In genomic region chr19:34308381-34309367, GRCh38 we compare ENCODE assay signal across 11 cellular contexts. TPM values are rescaled to one million over a fixed set of nuclear protein-coding genes. Genes with fewer than 3 reads are reported as not detected.
DNase-seq lines count a peak whose midpoint lies in the region; ATAC-seq and TF ChIP-seq lines count a peak whose summit lies in the region.
"Had no signal": no experiment of that assay in that cellular context is flagged by ENCODE, and none has a peak within 500 bp of the region (broad histone marks: within the 10 kb centered on the region; RNA-seq: fewer than 3 reads in every experiment).

No MANE protein-coding gene starts in this region.

- WGBS in liver: 65% methylated on average over 8 of the region's 8 CpGs
- WGBS in trophoblast cell (ENCODE audit: extremely low coverage, insufficient coverage, insufficient read length): no CpG with 5 or more reads among the region's 8 CpGs

- ATAC-seq in stimulated activated naive CD8-positive, alpha-beta T cell treated with anti-CD3 and anti-CD28 coated beads, Interleukin-15, Interleukin-2, amounts not matched to agents 100 U/mL and 50 U/mL, for 24 hours: no peak
- no peak for ATAC-seq in GM19035 (IDR thresholded peaks at IDR 0.05; ENCODE audit: unreplicated experiment)

- TF ChIP-seq RAD21 in liver (IDR thresholded peaks at IDR 0.05): peak in 1 of 2 donors; percentile 14

- no peak overlapping the region for H2AFZ ChIP-seq in trophoblast cell (ENCODE audit: insufficient read depth, low read length, poor library complexity)

- H3K27ac Mint-ChIP-seq in stimulated activated naive CD8-positive, alpha-beta T cell treated with anti-CD3 and anti-CD28 coated beads, Interleukin-15, Interleukin-2, amounts not matched to agents 100 ng/mL and 50 ng/mL, for 24 hours: peak overlapping the region; percentile 81
- peak overlapping the region; percentile 66 for H3K27ac Mint-ChIP-seq in activated naive CD4-positive, alpha-beta T cell treated with anti-CD3 and anti-CD28 coated beads, Interleukin-2, amount 50 U/mL, for 24 hours
- H3K27ac Mint-ChIP-seq in chondrocyte (ENCODE audit: unreplicated experiment): no peak overlapping the region

- H3K9me3 Mint-ChIP-seq in stimulated activated naive CD8-positive, alpha-beta T cell treated with anti-CD3 and anti-CD28 coated beads, Interleukin-15, Interleukin-2, amounts not matched to agents 100 ng/mL and 50 ng/mL, for 24 hours: no peaks in the 10 kb centered on the region
- no peaks in the 10 kb centered on the region for H3K9me3 Mint-ChIP-seq in activated naive CD4-positive, alpha-beta T cell treated with anti-CD3 and anti-CD28 coated beads, Interleukin-2, amount 50 U/mL, for 24 hours
- no peaks in the 10 kb centered on the region for H3K9me3 Mint-ChIP-seq in chondrocyte (ENCODE audit: low read depth)

- DNase-seq in stimulated activated naive CD8-positive, alpha-beta T cell treated with anti-CD3 and anti-CD28 coated beads, Interleukin-15, Interleukin-2, amounts not matched to agents 100 U/mL and 50 U/mL, for 24 hours: no peak
- DNase-seq in trophoblast cell (no peak), kidney tubule cell (ENCODE audit: low spot score) (no peak), chondrocyte (ENCODE audit: low spot score) (no peak)
- DNase-seq: kidney, NCI-H774, posterior cingulate gyrus had no signal

- TF ChIP-seq CTCF in liver (IDR thresholded peaks at IDR 0.05; ENCODE audit: low read depth, low read length, missing input control) (no peak), chondrocyte (IDR thresholded peaks at IDR 0.05) (no peak)

- H3K14ac ChIP-seq in trophoblast cell (ENCODE audit: low read length): no peak overlapping the region

- H3K27me3 ChIP-seq in liver (ENCODE audit: control insufficient read depth in 4 of 4, insufficient read depth in 4 of 4, low read length in 3 of 4) (no peaks in the 10 kb centered on the region), trophoblast cell (ENCODE audit: insufficient read depth, low read length) (no peaks in the 10 kb centered on the region)

- H4K12ac ChIP-seq in trophoblast cell (ENCODE audit: low read depth, low read length): no peak overlapping the region

- no peak overlapping the region for H3K23ac ChIP-seq in trophoblast cell (ENCODE audit: low read length)

- no peaks in the 10 kb centered on the region for H3K27me3 Mint-ChIP-seq in stimulated activated naive CD8-positive, alpha-beta T cell treated with anti-CD3 and anti-CD28 coated beads, Interleukin-15, Interleukin-2, amounts not matched to agents 100 ng/mL and 50 ng/mL, for 24 hours
- H3K27me3 Mint-ChIP-seq in activated naive CD4-positive, alpha-beta T cell treated with anti-CD3 and anti-CD28 coated beads, Interleukin-2, amount 50 U/mL, for 24 hours: no peaks in the 10 kb centered on the region
- H3K27me3 Mint-ChIP-seq in chondrocyte (ENCODE audit: low read depth): no peaks in the 10 kb centered on the region

- no peak overlapping the region for H3K4me3 Mint-ChIP-seq in stimulated activated naive CD8-positive, alpha-beta T cell treated with anti-CD3 and anti-CD28 coated beads, Interleukin-15, Interleukin-2, amounts not matched to agents 100 ng/mL and 50 ng/mL, for 24 hours
- H3K4me3 Mint-ChIP-seq in activated naive CD4-positive, alpha-beta T cell treated with anti-CD3 and anti-CD28 coated beads, Interleukin-2, amount 50 U/mL, for 24 hours: peak overlapping the region; percentile 21
- H3K4me3 Mint-ChIP-seq in chondrocyte (ENCODE audit: unreplicated experiment): no peak overlapping the region

- no peak overlapping the region for H2BK5ac ChIP-seq in trophoblast cell (ENCODE audit: low read depth, low read length, poor library complexity)

- H3K4me2 ChIP-seq in trophoblast cell (ENCODE audit: low read length): no peak overlapping the region

- H3K9me3 ChIP-seq in liver (ENCODE audit: control insufficient read depth in 4 of 4, low read length in 3 of 4) (no peaks in the 10 kb centered on the region), trophoblast cell (ENCODE audit: insufficient read depth, low read depth, low read length) (no peaks in the 10 kb centered on the region)

- H2BK120ac ChIP-seq in trophoblast cell (ENCODE audit: insufficient read depth, low read length, poor library complexity): no peak overlapping the region

- H2BK12ac ChIP-seq in trophoblast cell (ENCODE audit: low read length): no peak overlapping the region

- H4K91ac ChIP-seq in trophoblast cell (ENCODE audit: low read depth, low read length): no peak overlapping the region

- H3K18ac ChIP-seq in trophoblast cell (ENCODE audit: low read length): no peak overlapping the region

- no peak overlapping the region for H3K4ac ChIP-seq in trophoblast cell (ENCODE audit: low read depth, low read length)

- peaks cover 47% of the 10 kb centered on the region for H3K4me1 Mint-ChIP-seq in stimulated activated naive CD8-positive, alpha-beta T cell treated with anti-CD3 and anti-CD28 coated beads, Interleukin-15, Interleukin-2, amounts not matched to agents 100 ng/mL and 50 ng/mL, for 24 hours (ENCODE audit: low read depth)
- peaks cover 66% of the 10 kb centered on the region for H3K4me1 Mint-ChIP-seq in activated naive CD4-positive, alpha-beta T cell treated with anti-CD3 and anti-CD28 coated beads, Interleukin-2, amount 50 U/mL, for 24 hours
- peaks cover 23% of the 10 kb centered on the region for H3K4me1 Mint-ChIP-seq in chondrocyte (ENCODE audit: low read depth)

- H3K9ac ChIP-seq in liver (ENCODE audit: low read depth in 1 of 2, low read length in 2 of 2) (no peak overlapping the region), trophoblast cell (ENCODE audit: low read length) (no peak overlapping the region)

- H3K36me3 Mint-ChIP-seq in stimulated activated naive CD8-positive, alpha-beta T cell treated with anti-CD3 and anti-CD28 coated beads, Interleukin-15, Interleukin-2, amounts not matched to agents 100 ng/mL and 50 ng/mL, for 24 hours (ENCODE audit: low read depth): peaks cover 14% of the 10 kb centered on the region
- H3K36me3 Mint-ChIP-seq in activated naive CD4-positive, alpha-beta T cell treated with anti-CD3 and anti-CD28 coated beads, Interleukin-2, amount 50 U/mL, for 24 hours: peaks cover 17% of the 10 kb centered on the region
- peaks cover 7% of the 10 kb centered on the region for H3K36me3 Mint-ChIP-seq in chondrocyte (ENCODE audit: low read depth)

- no peak overlapping the region for H2AK5ac ChIP-seq in trophoblast cell (ENCODE audit: low read length)

- H3K79me2 ChIP-seq in trophoblast cell (ENCODE audit: control insufficient read depth, insufficient read depth, low read length, poor library complexity): no peaks in the 10 kb centered on the region

- H4K8ac ChIP-seq in trophoblast cell (ENCODE audit: low read depth, low read length): no peak overlapping the region

- H3K4me1 ChIP-seq in liver (ENCODE audit: control insufficient read depth in 4 of 4, insufficient read depth in 4 of 4, low read length in 3 of 4) (peaks cover 14 to 58% (median 46%) of the 10 kb centered on the region in 4 donors), trophoblast cell (ENCODE audit: control insufficient read depth in 1 of 2, insufficient read depth in 2 of 2, low read length in 2 of 2) (peaks cover 0 to 5% of the 10 kb centered on the region in 2 experiments)

- H3K36me3 ChIP-seq in liver (ENCODE audit: control insufficient read depth in 4 of 4, insufficient read depth in 3 of 4, low read depth in 1 of 4, low read length in 3 of 4): peaks cover 0 to 5% (median under 1%) of the 10 kb centered on the region in 4 donors
- H3K36me3 ChIP-seq in trophoblast cell (ENCODE audit: control insufficient read depth in 1 of 2, insufficient read depth in 2 of 2, low read length in 2 of 2): peaks cover 4 to 14% of the 10 kb centered on the region in 2 experiments

- H3K4me3 ChIP-seq in liver (ENCODE audit: low read depth in 1 of 3, low read length in 3 of 3): no peak overlapping the region
- no peak overlapping the region for H3K4me3 ChIP-seq in trophoblast cell (ENCODE audit: low read depth, low read length)

- no peaks in the 10 kb centered on the region for H3K79me1 ChIP-seq in trophoblast cell (ENCODE audit: low read length)

- H3K27ac ChIP-seq in liver (ENCODE audit: low read depth in 1 of 2, low read length in 2 of 2): peak overlapping the region; percentile 80 to 91
- no peak overlapping the region for H3K27ac ChIP-seq in trophoblast cell (ENCODE audit: low read depth, low read length)

TF ChIP-seq in liver, 16 proteins besides CTCF, POLR2A, EP300 and RAD21 (continues in another document):
- TF ChIP-seq FOXA1 (IDR thresholded peaks at IDR 0.05): no peak
- TF ChIP-seq RXRA (IDR thresholded peaks at IDR 0.05): peak in 1 of 2 donors; percentile 29
- TF ChIP-seq HNF4G (IDR thresholded peaks at IDR 0.05): no peak
- TF ChIP-seq YY1 (IDR thresholded peaks at IDR 0.05): peak; percentile 44
- TF ChIP-seq ZBTB33 (IDR thresholded peaks at IDR 0.05): no peak
- TF ChIP-seq ATF3 (IDR thresholded peaks at IDR 0.05): no peak

RNA-seq across cellular contexts. Expression of gene GARRE1, which starts 54.3 kb away (rescaled TPM):
- total RNA-seq in liver (10 to 100 TPM; 11.6 to 13.7 TPM), chondrocyte (23.3 to 35.4 TPM (median 24.4 TPM) in 3 replicates)
- 1 to 10 TPM; 4.0 to 6.4 TPM for polyA plus RNA-seq in liver
- 26.4 and 28.0 TPM in 2 replicates for polyA plus RNA-seq in trophoblast cell (2013)

RNA-seq across cellular contexts. Expression of gene GPI, which starts 56.3 kb away (rescaled TPM):
- total RNA-seq in liver (100 to 1,000 TPM in 1 of 2 donors, 10 to 100 TPM in 1; 61.8 to 182 TPM), chondrocyte (209 to 228 TPM (median 221 TPM) in 3 replicates)
- polyA plus RNA-seq in liver: 100 to 1,000 TPM; 133 to 191 TPM
- polyA plus RNA-seq in trophoblast cell (2013): 83.4 and 84.5 TPM in 2 replicates
